ENCODE assay signal across 6 cellular contexts in the genomic region with DNA sequence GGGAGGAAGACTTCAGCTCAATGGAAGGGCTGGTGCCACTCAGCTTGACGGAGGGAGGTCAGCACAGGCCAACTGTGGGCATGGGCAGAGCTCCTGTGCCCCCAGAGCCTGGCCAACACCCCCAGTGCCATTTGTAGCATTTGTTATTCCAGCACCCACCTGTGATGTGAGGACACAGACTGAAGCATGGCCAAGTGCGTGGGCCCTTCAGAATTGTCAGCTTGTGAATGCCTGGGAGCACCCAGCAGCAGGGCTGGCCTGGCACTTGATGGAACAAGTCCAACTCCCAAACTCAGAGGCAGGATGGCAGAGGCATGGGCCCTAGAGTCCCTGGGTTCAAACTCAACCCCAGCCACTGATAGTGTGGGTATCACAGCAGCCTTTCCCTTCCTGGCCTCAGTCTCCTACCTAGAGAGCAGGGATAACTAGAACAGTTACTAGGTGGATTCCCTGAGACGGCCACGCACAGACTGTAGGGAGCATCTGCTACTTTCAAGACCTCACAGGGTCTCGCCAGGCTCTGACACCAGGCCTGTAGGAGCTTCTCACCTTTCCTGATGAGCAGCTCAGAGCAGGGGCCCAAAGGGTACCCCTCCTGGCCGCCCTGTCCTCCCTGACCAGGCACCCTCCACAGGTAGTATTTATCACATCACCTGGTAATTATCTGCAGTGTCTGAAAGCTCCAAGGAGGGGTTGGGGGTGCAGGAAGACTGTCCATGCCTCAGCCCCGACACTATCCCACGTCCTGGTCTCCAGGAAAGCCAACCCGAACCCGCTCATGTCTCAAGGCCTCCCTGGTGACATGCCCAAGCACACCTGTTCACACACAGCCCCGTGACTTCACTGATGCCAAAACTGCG. TPM values are rescaled to one million over a fixed set of nuclear protein-coding genes. Genes with fewer than 3 reads are reported as not detected.
"Had no signal": no experiment of that assay in that cellular context is flagged by ENCODE, and none has a peak within 500 bp of the region (broad histone marks: within the 10 kb centered on the region; RNA-seq: fewer than 3 reads in every experiment).

No MANE protein-coding gene starts in this region.

RNA-seq across cellular contexts. Expression of gene RGL4, which starts 13.7 kb away (rescaled TPM):
- total RNA-seq: body of pancreas, frontal cortex, lung microvascular endothelial cell, renal cortical epithelial cell had no signal
- polyA plus RNA-seq: keratinocyte had no signal

RNA-seq across cellular contexts. Expression of gene DRICH1, which starts 45.0 kb away (rescaled TPM):
- total RNA-seq: activated naive CD8-positive, alpha-beta T cell treated with anti-CD3 and anti-CD28 coated beads for 36 hours; body of pancreas; lung microvascular endothelial cell had no signal
